In genomic region chr9:21039302-21039701, GRCh38 we compare ENCODE assay signal across 17 cellular contexts. TPM values are rescaled to one million over a fixed set of nuclear protein-coding genes. Genes with fewer than 3 reads are reported as not detected.
"Had no signal": no experiment of that assay in that cellular context is flagged by ENCODE, and none has a peak within 500 bp of the region (broad histone marks: within the 10 kb centered on the region; RNA-seq: fewer than 3 reads in every experiment).

No MANE protein-coding gene starts in this region.

- H3K27ac ChIP-seq: epithelial cell of prostate, heart left ventricle, lower lobe of right lung had no signal

- H3K36me3 Mint-ChIP-seq: stimulated activated naive B cell treated with anti-CD40 and anti-IgM and Interleukin-4, amounts not matched to agents 10 μg/mL and 1 μg/mL and 100 μg/mL, for 72 hours; type B pancreatic cell had no signal

- H3K4me3 ChIP-seq: heart left ventricle, lower lobe of right lung had no signal

- H3K36me3 ChIP-seq: heart left ventricle, lower lobe of right lung had no signal

- H3K27ac Mint-ChIP-seq: activated T-helper 1 cell treated with anti-CD3 and anti-CD28 coated beads, Interleukin-12 subunit alpha, Interleukin-12 subunit beta, Interleukin-2, Interleukin-4 antibody, amounts not matched to agents 30 ng/mL and 10 ng/mL and 1 ng/mL, durations not matched to agents 14 hours and 24 hours and 36 hours; stimulated activated naive B cell treated with anti-CD40 and anti-IgM and Interleukin-4, amounts not matched to agents 10 μg/mL and 1 μg/mL and 100 μg/mL, for 72 hours; type B pancreatic cell had no signal

- H3K9me3 ChIP-seq: heart left ventricle, lower lobe of right lung had no signal

- H3K4me1 Mint-ChIP-seq: stimulated activated naive B cell treated with anti-CD40 and anti-IgM and Interleukin-4, amounts not matched to agents 10 μg/mL and 1 μg/mL and 100 μg/mL, for 72 hours had no signal

- H3K4me3 Mint-ChIP-seq: activated T-helper 1 cell treated with anti-CD3 and anti-CD28 coated beads, Interleukin-12 subunit alpha, Interleukin-12 subunit beta, Interleukin-2, Interleukin-4 antibody, amounts not matched to agents 30 ng/mL and 10 ng/mL and 1 ng/mL, durations not matched to agents 14 hours and 24 hours and 36 hours; stimulated activated naive B cell treated with anti-CD40 and anti-IgM and Interleukin-4, amounts not matched to agents 10 μg/mL and 1 μg/mL and 100 μg/mL, for 72 hours; type B pancreatic cell had no signal

- H3K4me1 ChIP-seq: heart left ventricle, lower lobe of right lung had no signal

- DNase-seq: activated CD4-positive, alpha-beta T cell treated with anti-CD3 and anti-CD28 coated beads for 4 hours; dermis blood vessel endothelial cell; effector memory CD8-positive, alpha-beta T cell; heart left ventricle; left cardiac atrium; lower lobe of right lung; stimulated activated CD4-positive, alpha-beta T cell treated with anti-CD3 and anti-CD28 coated beads, Interleukin-2, amount 100 ng/mL, for 48 hours; stimulated activated naive B cell treated with anti-CD40 and anti-IgM and Interleukin-4, amounts not matched to agents 10 μg/mL and 1 μg/mL and 100 μg/mL, for 72 hours; substantia nigra had no signal

- H3K9me3 Mint-ChIP-seq: activated T-helper 1 cell treated with anti-CD3 and anti-CD28 coated beads, Interleukin-12 subunit alpha, Interleukin-12 subunit beta, Interleukin-2, Interleukin-4 antibody, amounts not matched to agents 30 ng/mL and 10 ng/mL and 1 ng/mL, durations not matched to agents 14 hours and 24 hours and 36 hours; effector memory CD8-positive, alpha-beta T cell; type B pancreatic cell had no signal

- H3K27me3 Mint-ChIP-seq: effector memory CD8-positive, alpha-beta T cell; stimulated activated naive B cell treated with anti-CD40 and anti-IgM and Interleukin-4, amounts not matched to agents 10 μg/mL and 1 μg/mL and 100 μg/mL, for 72 hours had no signal

RNA-seq across cellular contexts. Expression of gene IFNB1, which starts 38.4 kb away (rescaled TPM):
- total RNA-seq: chondrocyte; dermis blood vessel endothelial cell; frontal cortex; heart left ventricle; left cardiac atrium; lower lobe of right lung; posterior vena cava; T-helper 1 cell treated with Interleukin-12 subunit alpha and Interleukin-12 subunit beta and Interleukin-4 antibody, amounts not matched to agents 30 ng/mL and 1 ng/mL, for 36 hours had no signal
- polyA plus RNA-seq: adipose tissue, heart left ventricle had no signal
